Comparison of ENCODE assay signal across 23 cellular contexts in genomic region chr13:96181886-96182285, GRCh38.
"Had no signal": no experiment of that assay in that cellular context is flagged by ENCODE, and none has a peak within 500 bp of the region (broad histone marks: within the 10 kb centered on the region; RNA-seq: fewer than 3 reads in every experiment).

No MANE protein-coding gene starts in this region.

- H3K4me3 Mint-ChIP-seq: activated T-helper 17 cell treated with anti-CD3 and anti-CD28 coated beads, Interleukin-2, amount 50 U/mL, for 72 hours; central memory CD8-positive, alpha-beta T cell; immature natural killer cell; stimulated activated naive B cell treated with anti-CD40 and anti-IgM and Interleukin-4, amounts not matched to agents 10 μg/mL and 1 μg/mL and 100 μg/mL, for 72 hours; WTC11 had no signal

- H3K27me3 ChIP-seq: breast epithelium, esophagus squamous epithelium, hepatocyte, right lobe of liver, upper lobe of right lung had no signal

- H3K36me3 ChIP-seq: breast epithelium, esophagus squamous epithelium, right lobe of liver, thoracic aorta, upper lobe of right lung had no signal

- H3K4me1 Mint-ChIP-seq: activated T-helper 17 cell treated with anti-CD3 and anti-CD28 coated beads, Interleukin-2, amount 50 U/mL, for 72 hours; central memory CD8-positive, alpha-beta T cell; immature natural killer cell; stimulated activated naive B cell treated with anti-CD40 and anti-IgM and Interleukin-4, amounts not matched to agents 10 μg/mL and 1 μg/mL and 100 μg/mL, for 72 hours; WTC11 had no signal

- H3K27ac Mint-ChIP-seq: activated naive CD4-positive, alpha-beta T cell treated with anti-CD3 and anti-CD28 coated beads, Interleukin-2, amount 50 U/mL, for 72 hours; activated T-helper 17 cell treated with anti-CD3 and anti-CD28 coated beads, Interleukin-2, amount 50 U/mL, for 72 hours; immature natural killer cell; stimulated activated naive B cell treated with anti-CD40 and anti-IgM and Interleukin-4, amounts not matched to agents 10 μg/mL and 1 μg/mL and 100 μg/mL, for 72 hours; WTC11 had no signal

- H3K4me1 ChIP-seq: breast epithelium, esophagus squamous epithelium, right lobe of liver, upper lobe of right lung had no signal

- ATAC-seq: activated naive CD4-positive, alpha-beta T cell treated with anti-CD3 and anti-CD28 coated beads, Interleukin-2, amount 50 U/mL, for 72 hours; activated T-helper 17 cell treated with anti-CD3 and anti-CD28 coated beads, Interleukin-2, amount 50 U/mL, for 72 hours; left ventricle myocardium superior; right lobe of liver; stimulated activated naive B cell treated with anti-CD40 and anti-IgM and Interleukin-4, amounts not matched to agents 10 μg/mL and 1 μg/mL and 100 μg/mL, for 72 hours; upper lobe of right lung had no signal

- DNase-seq: activated T-cell treated with anti-CD3 and anti-CD28 coated beads, Interleukin-2, amount 50 U/mL, for 1 hour; amniotic stem cell; effector memory CD4-positive, alpha-beta T cell; esophagus squamous epithelium; immature natural killer cell; kidney glomerular epithelial cell; left ventricle myocardium superior; mammary epithelial cell; midbrain; occipital lobe; right lobe of liver; stimulated activated CD4-positive, alpha-beta T cell treated with anti-CD3 and anti-CD28 coated beads, Interleukin-15, amount 100 ng/mL, for 24 hours; stimulated activated naive B cell treated with anti-CD40 and anti-IgM and Interleukin-4, amounts not matched to agents 10 μg/mL and 1 μg/mL and 100 μg/mL, for 72 hours; T-helper 9 cell; upper lobe of right lung had no signal

- H3K36me3 Mint-ChIP-seq: immature natural killer cell; stimulated activated naive B cell treated with anti-CD40 and anti-IgM and Interleukin-4, amounts not matched to agents 10 μg/mL and 1 μg/mL and 100 μg/mL, for 72 hours; WTC11 had no signal

- H3K27ac ChIP-seq: breast epithelium, hepatocyte, right lobe of liver, thoracic aorta, upper lobe of right lung had no signal

- H3K9me3 ChIP-seq: breast epithelium, esophagus squamous epithelium, right lobe of liver, thoracic aorta, upper lobe of right lung had no signal

- H3K4me3 ChIP-seq: breast epithelium, esophagus squamous epithelium, hepatocyte, right lobe of liver, smooth muscle cell, thoracic aorta, upper lobe of right lung had no signal
